Comparison of ENCODE assay signal across 8 cellular contexts in the genomic region with DNA sequence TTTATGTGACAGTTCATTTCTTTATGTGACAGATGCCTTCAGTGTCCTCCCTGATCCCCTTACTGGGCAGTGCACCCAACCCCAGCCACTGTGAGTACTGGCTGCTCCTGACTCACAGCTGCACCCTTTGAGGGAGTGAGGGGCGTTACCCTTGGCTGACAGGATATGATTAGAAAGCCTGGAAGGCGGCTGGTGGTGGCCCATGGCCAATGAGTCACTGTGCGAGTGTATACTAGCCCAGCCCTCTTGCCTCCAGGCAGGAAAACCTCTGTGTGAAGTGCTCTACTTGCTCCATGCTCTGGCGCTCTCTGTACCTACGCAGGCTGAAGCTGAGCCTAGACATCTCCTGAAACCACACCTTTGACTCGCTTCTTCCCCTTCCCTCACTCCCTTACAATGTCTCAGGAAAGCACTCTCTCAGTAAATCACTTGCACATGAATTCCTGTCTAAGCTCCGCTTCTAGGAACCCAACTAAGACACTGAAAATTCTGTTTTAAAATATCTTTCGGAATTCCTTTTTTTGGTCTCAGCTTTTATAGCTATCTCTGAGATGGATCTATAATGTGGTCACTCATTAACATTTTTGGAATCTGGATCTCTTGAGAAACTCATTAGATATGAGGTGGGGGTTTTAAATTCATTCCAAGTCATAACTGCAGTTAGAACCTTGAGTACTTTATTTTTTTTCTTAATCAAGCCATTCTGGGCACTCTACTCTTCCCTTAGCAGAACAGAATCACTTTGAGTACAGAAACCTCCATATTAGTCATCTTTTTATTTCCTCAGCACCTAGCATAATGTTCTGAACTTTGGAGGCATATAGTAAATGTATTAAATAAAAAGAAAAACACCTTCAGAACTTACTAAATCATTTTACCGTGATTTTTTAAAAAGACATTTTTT. TPM values are rescaled to one million over a fixed set of nuclear protein-coding genes. Genes with fewer than 3 reads are reported as not detected.
DNase-seq lines count a peak whose midpoint lies in the region; ATAC-seq and TF ChIP-seq lines count a peak whose summit lies in the region.

No MANE protein-coding gene starts in this region.

- H3K9me2 ChIP-seq in SK-N-SH = no peaks in the 10 kb centered on the region
- H3K9me2 ChIP-seq in Karpas-422 (replicated peaks; ENCODE audit: insufficient read depth, low read length) = no peaks in the 10 kb centered on the region

- POLR2A ChIA-PET in SK-N-SH (lab: Yijun Ruan, JAX) = no interaction called here

- no peaks in the 10 kb centered on the region for H3K79me1 ChIP-seq in H9 (ENCODE audit: insufficient read depth, low read depth, low read length, poor library complexity, severe bottlenecking)

- H2BK5ac ChIP-seq in H9 (ENCODE audit: insufficient read length, low read length) = no peak overlapping the region

- no peaks in the 10 kb centered on the region for H3K36me3 Mint-ChIP-seq in H9 (ENCODE audit: insufficient read depth in 1 of 3, low read depth in 3 of 3)

- H3K27me3 ChIP-seq in BLaER1 treated with 17β-estradiol and CSF1 and Interleukin-3, amounts not matched to agents 10 nM and 100 nM = no peaks in the 10 kb centered on the region
- H3K27me3 ChIP-seq in H9 (ENCODE audit: insufficient read depth, low read length) (no peaks in the 10 kb centered on the region), SK-N-SH (ENCODE audit: insufficient read depth) (no peaks in the 10 kb centered on the region), Karpas-422 (ENCODE audit: low read length) (no peaks in the 10 kb centered on the region)

- no peak overlapping the region for H2BK120ac ChIP-seq in H9 (ENCODE audit: low read depth, low read length, poor library complexity, severe bottlenecking)

- peak in 1 of 2 experiments; percentile 74; a peak in 1 of 4 replicates for TF ChIP-seq EP300 in SK-N-SH (IDR thresholded peaks at IDR 0.05; ENCODE audit: borderline replicate concordance in 1 of 2, low read depth in 1 of 2, low read length in 1 of 2)

- H4K5ac ChIP-seq in H9 (ENCODE audit: insufficient read length, low read depth, low read length) = no peak overlapping the region

- TF ChIP-seq RAD21 in SK-N-SH (IDR thresholded peaks at IDR 0.05; ENCODE audit: low read length) = no peak

- H3K9me3 ChIP-seq in BLaER1 treated with 17β-estradiol and CSF1 and Interleukin-3, amounts not matched to agents 10 nM and 100 nM (replicated peaks in 1 of 11) = peaks cover 6 to 35% (median 14%) of the 10 kb centered on the region in 11 experiments; a peak in 16 of 22 replicates
- H3K9me3 ChIP-seq in H9 (ENCODE audit: control insufficient read depth, low read depth, low read length) = no peaks in the 10 kb centered on the region
- H3K9me3 ChIP-seq in SK-N-SH = no peaks in the 10 kb centered on the region
- no peaks in the 10 kb centered on the region for H3K9me3 ChIP-seq in Karpas-422 (ENCODE audit: low read length)

- no peak overlapping the region for H4K91ac ChIP-seq in H9 (ENCODE audit: insufficient read length, low read depth, low read length)

- no peak overlapping the region for H3K56ac ChIP-seq in H9 (ENCODE audit: insufficient read length, low read depth, low read length)

- H3K36me3 ChIP-seq in BLaER1 treated with 17β-estradiol and CSF1 and Interleukin-3, amounts not matched to agents 10 nM and 100 nM = no peaks in the 10 kb centered on the region
- H3K36me3 ChIP-seq in SK-N-SH (replicated peaks in 1 of 2; ENCODE audit: control insufficient read depth in 1 of 2, insufficient read depth in 2 of 2, low read length in 1 of 2) (no peaks in the 10 kb centered on the region), Karpas-422 (ENCODE audit: insufficient read depth, low read length) (no peaks in the 10 kb centered on the region)

- CTCF ChIA-PET in SK-N-SH (lab: Yijun Ruan, JAX) = interaction anchor here (0.5 to 1.8 kb wide), 4 partner anchors 11 to 515 kb away, joined by 3 to 6 read pairs (median 4); no protein-coding TSS in a partner anchor

- H3K9ac ChIP-seq in BLaER1 treated with 17β-estradiol and CSF1 and Interleukin-3, amounts not matched to agents 10 nM and 100 nM = 0 out of 22 replicates have a peak overlapping the region, but pooled peaks of 1 of the 11 experiments have one; percentile 38
- H3K9ac ChIP-seq in H9 (ENCODE audit: extremely low read depth, insufficient read length, low read length) = no peak overlapping the region
- peak overlapping the region; percentile 64; the same call in 1 of the 2 replicates for H3K9ac ChIP-seq in SK-N-SH
- no peak overlapping the region for H3K9ac ChIP-seq in Karpas-422 (ENCODE audit: low read length)

- H2AK5ac ChIP-seq in H9 (ENCODE audit: insufficient read length, low read length) = no peak overlapping the region

- peaks cover 30% of the 10 kb centered on the region for H3F3A ChIP-seq in SK-N-SH (replicated peaks; ENCODE audit: insufficient read depth)

- H3K14ac ChIP-seq in H9 (ENCODE audit: insufficient read depth, low read length) = no peak overlapping the region

- no peaks in the 10 kb centered on the region for H3K23me2 ChIP-seq in H9 (ENCODE audit: insufficient read length, low read depth, low read length, poor library complexity, severe bottlenecking)

- peak overlapping the region in 3 of 11 experiments; percentile 23 to 49 (median 48); a peak in 6 of 22 replicates for H3K27ac ChIP-seq in BLaER1 treated with 17β-estradiol and CSF1 and Interleukin-3, amounts not matched to agents 10 nM and 100 nM
- H3K27ac ChIP-seq in H9 (ENCODE audit: insufficient read length, low read depth, low read length) = no peak overlapping the region
- peak overlapping the region; percentile 48 to 89 for H3K27ac ChIP-seq in SK-N-SH (ENCODE audit: low read depth in 2 of 2, low read length in 1 of 2)
- no peak overlapping the region for H3K27ac ChIP-seq in Karpas-422 (ENCODE audit: low read length)

- TF ChIP-seq CTCF in H9 (conservative IDR thresholded peaks at IDR 0.05) (no peak), SK-N-SH (IDR thresholded peaks at IDR 0.05) (no peak), fibroblast of pulmonary artery (IDR thresholded peaks at IDR 0.05; ENCODE audit: low read length, missing control alignments) (no peak), GM20000 (IDR thresholded peaks at IDR 0.05; ENCODE audit: extremely low read depth, missing control alignments) (no peak)

- WGBS in H9 (ENCODE audit: extremely low coverage, insufficient read length, low lambda C conversion rate) = no CpG with 5 or more reads among the region's 9 CpGs
- 19% methylated on average over 7 of the region's 9 CpGs for WGBS in SK-N-SH (ENCODE audit: low lambda C conversion rate)

- H2BK15ac ChIP-seq in H9 (ENCODE audit: low read depth, low read length) = no peak overlapping the region

- H2BK12ac ChIP-seq in H9 (ENCODE audit: insufficient read length, low read depth, low read length) = no peak overlapping the region

- H3T11ph ChIP-seq in H9 (ENCODE audit: low read length) = no peak overlapping the region

- H3K79me2 ChIP-seq in H9 (ENCODE audit: insufficient read depth, low read length) (no peaks in the 10 kb centered on the region), SK-N-SH (ENCODE audit: insufficient read depth) (no peaks in the 10 kb centered on the region), Karpas-422 (ENCODE audit: low read length) (no peaks in the 10 kb centered on the region)

- H3K4me1 ChIP-seq in BLaER1 treated with 17β-estradiol and CSF1 and Interleukin-3, amounts not matched to agents 10 nM and 100 nM = peaks cover 13 to 32% (median 22%) of the 10 kb centered on the region in 10 experiments; a peak in 19 of 20 replicates
- H3K4me1 ChIP-seq in H9 (ENCODE audit: insufficient read depth, low read length) = no peaks in the 10 kb centered on the region; the same call in 1 of the 2 replicates
- H3K4me1 ChIP-seq in SK-N-SH (ENCODE audit: control insufficient read depth in 1 of 2, insufficient read depth in 2 of 2, low read depth in 1 of 2, low read length in 1 of 2) = peaks cover 8 to 10% of the 10 kb centered on the region in 2 experiments; a peak in 3 of 4 replicates
- H3K4me1 ChIP-seq in Karpas-422 (ENCODE audit: low read length) = no peaks in the 10 kb centered on the region

- ATAC-seq in HG03342 (IDR thresholded peaks at IDR 0.05; ENCODE audit: unreplicated experiment) = no peak

- H3K4me3 Mint-ChIP-seq in H9 = no peak overlapping the region

- no peaks in the 10 kb centered on the region for H3K27me3 Mint-ChIP-seq in H9 (ENCODE audit: low read depth)

- H4K20me1 ChIP-seq in BLaER1 treated with 17β-estradiol and CSF1 and Interleukin-3, amounts not matched to agents 10 nM and 100 nM = no peaks in the 10 kb centered on the region
- H4K20me1 ChIP-seq in H9 (ENCODE audit: control insufficient read depth, insufficient read depth, insufficient read length) (no peaks in the 10 kb centered on the region), SK-N-SH (ENCODE audit: insufficient read depth) (no peaks in the 10 kb centered on the region), Karpas-422 (ENCODE audit: insufficient read depth, low read depth, low read length) (no peaks in the 10 kb centered on the region)

- DNase-seq in H9 (peak; percentile 88), SK-N-SH (peak; percentile 32), fibroblast of pulmonary artery (ENCODE audit: low read depth) (peak; percentile 93), pons (ENCODE audit: low spot score) (peak; percentile 16), Karpas-422 (no peak), GM20000 (ENCODE audit: low spot score) (no peak)

- no peak overlapping the region for H2BK20ac ChIP-seq in H9 (ENCODE audit: low read depth, low read length, poor library complexity, severe bottlenecking)

- H3K9me3 Mint-ChIP-seq in H9 = peaks cover 3 to 4% of the 10 kb centered on the region in 2 experiments; a peak in 1 of 5 replicates

- H2AFZ ChIP-seq in H9 (ENCODE audit: low read length) (no peak overlapping the region), SK-N-SH (ENCODE audit: low read depth) (peak overlapping the region; percentile 80), Karpas-422 (ENCODE audit: low read length) (no peak overlapping the region)

- no peak overlapping the region for H3K23ac ChIP-seq in H9 (ENCODE audit: insufficient read length, low read depth, low read length)

- peaks cover 7 to 8% of the 10 kb centered on the region in 2 experiments for H3K4me1 Mint-ChIP-seq in H9

- H3K27ac Mint-ChIP-seq in H9 = peak overlapping the region in 1 of 3 experiments; percentile 33; a peak in 1 of 7 replicates

- H3K4ac ChIP-seq in H9 (ENCODE audit: low read depth, low read length) = no peak overlapping the region

- H3K4me2 ChIP-seq in BLaER1 treated with 17β-estradiol and CSF1 and Interleukin-3, amounts not matched to agents 10 nM and 100 nM = peak overlapping the region; percentile 22 to 88 (median 54)
- H3K4me2 ChIP-seq in H9 (ENCODE audit: insufficient read depth, insufficient read length, low read length) (no peak overlapping the region), SK-N-SH (peak overlapping the region; percentile 73), Karpas-422 (ENCODE audit: low read depth, low read length, poor library complexity, severe bottlenecking) (no peak overlapping the region)

- H3K18ac ChIP-seq in H9 (ENCODE audit: insufficient read length, low read depth, low read length) = no peak overlapping the region

- H4K8ac ChIP-seq in H9 (replicated peaks; ENCODE audit: insufficient read length, low read depth, low read length) = no peak overlapping the region

- H3K4me3 ChIP-seq in BLaER1 treated with 17β-estradiol and CSF1 and Interleukin-3, amounts not matched to agents 10 nM and 100 nM = no peak overlapping the region
- H3K4me3 ChIP-seq in SK-N-SH (ENCODE audit: low read depth in 2 of 2, low read length in 1 of 2) (peak overlapping the region; percentile 26 to 61; a peak in 3 of 4 replicates), fibroblast of pulmonary artery (replicated peaks; ENCODE audit: low read depth, low read length) (peak overlapping the region; percentile 1), Karpas-422 (ENCODE audit: low read length) (no peak overlapping the region)

RNA-seq across cellular contexts. Expression of a gene that starts 25.3 kb away (rescaled TPM):
- 13.5 and 14.2 TPM in 2 replicates for total RNA-seq in H9 (2021)
- polyA plus RNA-seq in SK-N-SH (2012; rRNA removed) = 6.9 and 10.1 TPM in 2 replicates
- 8.4 and 9.2 TPM in 2 replicates for polyA plus RNA-seq in SK-N-SH (2012; cell fraction: cytosol; rRNA removed)
- 7.6 and 20.4 TPM in 2 replicates for polyA plus RNA-seq in SK-N-SH (2012; cell fraction: nucleus; rRNA removed)
- 18.8 and 31.0 TPM in 2 replicates for total RNA-seq in Karpas-422 (2014; rRNA removed; shearing (Covaris generic); ENCODE audit: low replicate concordance)

Comparison
In these comparisons a context has a peak if more than half of its experiments do, and no peak if none do; other contexts are left out.
1. H3K27ac ChIP-seq: peak in SK-N-SH (2 of 2); none in H9 (single experiment) and Karpas-422 (single experiment).
2. H3K4me2 ChIP-seq: peak in BLaER1 treated with 17β-estradiol and CSF1 and Interleukin-3, amounts not matched to agents 10 nM and 100 nM (11 of 11) and SK-N-SH (single experiment); none in H9 (single experiment) and Karpas-422 (single experiment).
3. H3K4me3 ChIP-seq: peak in SK-N-SH (2 of 2) and fibroblast of pulmonary artery (single experiment); none in BLaER1 treated with 17β-estradiol and CSF1 and Interleukin-3, amounts not matched to agents 10 nM and 100 nM (0 of 10) and Karpas-422 (single experiment).
4. DNase-seq: peak in H9 (single experiment), SK-N-SH (single experiment), fibroblast of pulmonary artery (single experiment) and pons (single experiment); none in Karpas-422 (single experiment) and GM20000 (single experiment).